8 cellular contexts compared by ENCODE assay signal in the genomic region with DNA sequence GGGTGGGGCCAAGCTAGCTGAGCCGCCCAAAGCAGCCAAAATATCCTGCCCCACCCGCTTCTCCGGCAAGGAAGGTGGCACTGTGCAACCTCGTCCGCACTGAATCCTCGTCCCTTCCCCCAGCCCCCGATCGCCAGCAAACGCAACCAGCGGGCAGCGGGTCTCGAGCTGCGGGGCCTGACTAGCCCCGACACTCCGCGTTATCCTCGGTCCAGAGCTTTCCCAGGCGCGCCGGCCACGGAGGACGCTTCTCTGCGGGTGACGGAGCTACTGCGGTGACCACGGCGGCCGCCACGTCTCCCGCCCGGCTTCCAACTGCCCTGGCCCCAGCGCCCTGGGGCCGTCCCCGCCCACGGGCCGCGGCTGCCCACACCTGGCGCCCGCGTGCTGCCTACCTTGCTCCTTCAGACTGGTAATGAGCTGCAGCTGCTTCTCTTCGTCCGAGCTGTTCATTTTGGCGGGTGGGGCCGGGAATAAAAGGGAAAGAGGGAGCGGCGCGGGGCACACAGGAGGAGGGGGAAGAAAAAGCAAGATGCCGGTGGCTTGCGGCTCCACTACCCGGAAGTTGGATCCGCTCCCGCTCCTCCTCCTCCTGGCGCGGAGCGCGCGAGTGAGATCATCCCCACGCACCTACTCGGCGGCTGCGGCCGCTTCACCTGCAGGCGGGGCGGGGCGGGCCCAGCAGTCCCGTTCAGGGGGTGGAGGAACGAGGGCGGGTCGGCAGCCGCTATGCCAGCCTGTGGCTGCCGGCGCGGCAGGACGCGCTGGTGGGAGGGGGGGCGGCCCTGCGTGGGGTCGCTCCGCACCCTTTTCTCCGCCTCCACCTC.
DNase-seq lines count a peak whose midpoint lies in the region; ATAC-seq and TF ChIP-seq lines count a peak whose summit lies in the region.

A gene with protein sequence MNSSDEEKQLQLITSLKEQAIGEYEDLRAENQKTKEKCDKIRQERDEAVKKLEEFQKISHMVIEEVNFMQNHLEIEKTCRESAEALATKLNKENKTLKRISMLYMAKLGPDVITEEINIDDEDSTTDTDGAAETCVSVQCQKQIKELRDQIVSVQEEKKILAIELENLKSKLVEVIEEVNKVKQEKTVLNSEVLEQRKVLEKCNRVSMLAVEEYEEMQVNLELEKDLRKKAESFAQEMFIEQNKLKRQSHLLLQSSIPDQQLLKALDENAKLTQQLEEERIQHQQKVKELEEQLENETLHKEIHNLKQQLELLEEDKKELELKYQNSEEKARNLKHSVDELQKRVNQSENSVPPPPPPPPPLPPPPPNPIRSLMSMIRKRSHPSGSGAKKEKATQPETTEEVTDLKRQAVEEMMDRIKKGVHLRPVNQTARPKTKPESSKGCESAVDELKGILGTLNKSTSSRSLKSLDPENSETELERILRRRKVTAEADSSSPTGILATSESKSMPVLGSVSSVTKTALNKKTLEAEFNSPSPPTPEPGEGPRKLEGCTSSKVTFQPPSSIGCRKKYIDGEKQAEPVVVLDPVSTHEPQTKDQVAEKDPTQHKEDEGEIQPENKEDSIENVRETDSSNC (minus strand): TSS at position 561 of the 827 bp plus-strand sequence. CDS start 108 bp downstream, at position 453.

- POLR2A ChIA-PET in HEK293T (lab: Yijun Ruan, JAX) = interaction anchor here (0.7 to 2.1 kb wide), 2 partner anchors 9 to 12 kb away, joined by 3 to 6 read pairs; no protein-coding TSS in a partner anchor

- peaks cover 2% of the 10 kb centered on the region for H3K4me1 Mint-ChIP-seq in T-helper 1 cell treated with Interleukin-12 subunit alpha and Interleukin-12 subunit beta and Interleukin-4 antibody, amounts not matched to agents 30 μg/mL and 1 μg/mL, for 36 hours (ENCODE audit: low read depth)

- H3K36me3 Mint-ChIP-seq in T-helper 1 cell treated with Interleukin-12 subunit alpha and Interleukin-12 subunit beta and Interleukin-4 antibody, amounts not matched to agents 30 μg/mL and 1 μg/mL, for 36 hours (ENCODE audit: low read depth) = no peaks in the 10 kb centered on the region

- ATAC-seq in HG03469 (IDR thresholded peaks at IDR 0.05; ENCODE audit: unreplicated experiment) = no peak

- CTCF ChIA-PET in HEK293T (lab: Yijun Ruan, JAX) = interaction anchor here (1.6 kb wide), 1 partner anchor 170 kb away, joined by 6 read pairs; no protein-coding TSS in a partner anchor

- no peaks in the 10 kb centered on the region for H3K9me3 Mint-ChIP-seq in T-helper 1 cell treated with Interleukin-12 subunit alpha and Interleukin-12 subunit beta and Interleukin-4 antibody, amounts not matched to agents 30 μg/mL and 1 μg/mL, for 36 hours

- peak within 1 kb of the TSS; percentile 79 for H3K4me3 ChIP-seq in choroid plexus epithelial cell (ENCODE audit: low read depth, low read length)

- H3K27me3 Mint-ChIP-seq in T-helper 1 cell treated with Interleukin-12 subunit alpha and Interleukin-12 subunit beta and Interleukin-4 antibody, amounts not matched to agents 30 μg/mL and 1 μg/mL, for 36 hours (ENCODE audit: low read depth) = peaks cover 36% of the 10 kb centered on the region

- no peak within 1 kb of the TSS for H3K27ac Mint-ChIP-seq in T-helper 1 cell treated with Interleukin-12 subunit alpha and Interleukin-12 subunit beta and Interleukin-4 antibody, amounts not matched to agents 30 μg/mL and 1 μg/mL, for 36 hours

- DNase-seq in GM04504 (ENCODE audit: low read depth) (peak; percentile 20), HEK293T (ENCODE audit: extremely low spot score) (peak; percentile 78), NCI-H1436 (lab: John Stamatoyannopoulos, UW) (peak; percentile 87), choroid plexus epithelial cell (ENCODE audit: low read depth) (peak; percentile 54), kidney tubule cell (ENCODE audit: low spot score) (peak; percentile 91)
- DNase-seq in stimulated activated CD4-positive, alpha-beta T cell treated with anti-CD3 and anti-CD28 coated beads, Interleukin-12 subunit alpha, Interleukin-12 subunit beta, amount 100 ng/mL, for 4 hours = peak; percentile 26

- TF ChIP-seq CTCF in choroid plexus epithelial cell (conservative IDR thresholded peaks at IDR 0.05; ENCODE audit: low read depth, low read length) = no peak

- H3K4me3 Mint-ChIP-seq in T-helper 1 cell treated with Interleukin-12 subunit alpha and Interleukin-12 subunit beta and Interleukin-4 antibody, amounts not matched to agents 30 μg/mL and 1 μg/mL, for 36 hours = peak within 1 kb of the TSS; percentile 64

TF ChIP-seq in HEK293T, 16 proteins besides CTCF, POLR2A, EP300 and RAD21:
- TF ChIP-seq ELF4 (IDR thresholded peaks at IDR 0.05) (peak; percentile 91), FOXA1 (IDR thresholded peaks at IDR 0.05) (no peak)

Comparison
In these comparisons a context has a peak if more than half of its experiments do, and no peak if none do; other contexts are left out.
1. DNase-seq: peak in every context shown above with its lines; median percentile 91 in kidney tubule cell; 87 in NCI-H1436; 78 in HEK293T; 54 in choroid plexus epithelial cell; 26 in stimulated activated CD4-positive, alpha-beta T cell treated with anti-CD3 and anti-CD28 coated beads, Interleukin-12 subunit alpha, Interleukin-12 subunit beta, amount 100 ng/mL, for 4 hours; 20 in GM04504.